12 cellular contexts compared by ENCODE assay signal in genomic region chr9:137502008-137502913, GRCh38. TPM values are rescaled to one million over a fixed set of nuclear protein-coding genes. Genes with fewer than 3 reads are reported as not detected.
DNase-seq lines count a peak whose midpoint lies in the region; ATAC-seq and TF ChIP-seq lines count a peak whose summit lies in the region.
"Had no signal": no experiment of that assay in that cellular context is flagged by ENCODE, and none has a peak within 500 bp of the region (broad histone marks: within the 10 kb centered on the region; RNA-seq: fewer than 3 reads in every experiment).

No MANE protein-coding gene starts in this region.

- no peaks in the 10 kb centered on the region for H3K27me3 ChIP-seq in HAP-1 (ENCODE audit: low read depth)
- H3K27me3 ChIP-seq: thyroid gland had no signal

- peaks cover 8% of the 10 kb centered on the region for H3K36me3 Mint-ChIP-seq in activated B cell treated with CpG ODN at 0.5 μM for 24 hours (ENCODE audit: low read depth)
- H3K36me3 Mint-ChIP-seq in naive thymus-derived CD8-positive, alpha-beta T cell, result peaks cover 0 to 2% (median 0%) of the 10 kb centered on the region in 3 donors

- CTCF ChIA-PET in activated B cell treated with CpG ODN at 0.5 μM for 24 hours (lab: Charles Lee), result no interaction called here

- POLR2A ChIA-PET in activated B cell treated with CpG ODN at 0.5 μM for 24 hours (lab: Charles Lee), result no interaction called here
- POLR2A ChIA-PET in naive thymus-derived CD8-positive, alpha-beta T cell (lab: Charles Lee), result no interaction called here

- H3K9me3 Mint-ChIP-seq in activated B cell treated with CpG ODN at 0.5 μM for 24 hours, result no peaks in the 10 kb centered on the region
- peaks cover 0 to 10% (median 0%) of the 10 kb centered on the region in 9 donors for H3K9me3 Mint-ChIP-seq in naive thymus-derived CD8-positive, alpha-beta T cell
- H3K9me3 Mint-ChIP-seq: T-cell had no signal

- intact Hi-C loops in activated B cell treated with CpG ODN at 0.5 μM for 24 hours (cut with micrococcal nuclease), result no loop called here

- no peak overlapping the region for H3K4me3 ChIP-seq in HAP-1
- H3K4me3 ChIP-seq: thyroid gland had no signal

- H3K27ac Mint-ChIP-seq in activated B cell treated with CpG ODN at 0.5 μM for 24 hours, result peak overlapping the region; percentile 46
- H3K27ac Mint-ChIP-seq in naive thymus-derived CD8-positive, alpha-beta T cell, result peak overlapping the region in 7 of 10 donors; percentile 29 to 98 (median 69)
- H3K27ac Mint-ChIP-seq: T-cell had no signal

- in situ Hi-C loops in HAP-1 (cut with MboI; ENCODE audit: low sequenced_read_pairs), result no loop called here

- H3K4me1 ChIP-seq in HAP-1, result no peaks in the 10 kb centered on the region
- H3K4me1 ChIP-seq: thyroid gland had no signal

- ATAC-seq in activated B cell treated with CpG ODN at 0.5 μM for 24 hours (ENCODE audit: low read depth), result no peak
- ATAC-seq in naive thymus-derived CD8-positive, alpha-beta T cell, result peak in 1 of 2 donors; percentile 39
- ATAC-seq: T-cell had no signal

- peak; percentile 66 for DNase-seq in DMS53 (lab: John Stamatoyannopoulos, UW)
- no peak for DNase-seq in DMS53 treated with DMSO at 0.1 percent for 48 hours (lab: John Stamatoyannopoulos, UW; ENCODE audit: unreplicated experiment)
- peak; percentile 11 to 67 for DNase-seq in HAP-1 (ENCODE audit: low spot score in 2 of 2)
- DNase-seq in activated B cell treated with CpG ODN at 0.5 μM for 24 hours, result no peak
- peak in 2 of 10 donors; percentile 21 to 30 for DNase-seq in naive thymus-derived CD8-positive, alpha-beta T cell
- no peak for DNase-seq in pons (ENCODE audit: low spot score)
- no peak for DNase-seq in SKM-1 treated with dmso at 0.1 percent for 144 hours (lab: John Stamatoyannopoulos, UW; ENCODE audit: unreplicated experiment)
- DNase-seq in DMS 273 (lab: John Stamatoyannopoulos, UW; ENCODE audit: unreplicated experiment), result no peak
- DNase-seq: activated gamma-delta T cell; stimulated activated CD4-positive, alpha-beta T cell treated with anti-CD3 and anti-CD28 coated beads, Interleukin-4, amount 100 ng/mL, for 4 hours; T-cell; thyroid gland had no signal

- H3K9me3 ChIP-seq in HAP-1, result no peaks in the 10 kb centered on the region
- H3K9me3 ChIP-seq: thyroid gland had no signal

- no peaks in the 10 kb centered on the region for H3K27me3 Mint-ChIP-seq in activated B cell treated with CpG ODN at 0.5 μM for 24 hours
- no peaks in the 10 kb centered on the region for H3K27me3 Mint-ChIP-seq in naive thymus-derived CD8-positive, alpha-beta T cell
- H3K27me3 Mint-ChIP-seq: T-cell had no signal

- H3K4me3 Mint-ChIP-seq in activated B cell treated with CpG ODN at 0.5 μM for 24 hours, result no peak overlapping the region
- H3K4me3 Mint-ChIP-seq in naive thymus-derived CD8-positive, alpha-beta T cell, result peak overlapping the region in 5 of 10 donors; percentile 26 to 83 (median 28)

- H3K36me3 ChIP-seq in HAP-1 (replicated peaks), result no peaks in the 10 kb centered on the region

- TF ChIP-seq CTCF in activated B cell treated with CpG ODN at 0.5 μM for 24 hours (IDR thresholded peaks at IDR 0.05), result no peak

- peaks cover 3% of the 10 kb centered on the region for H3K4me1 Mint-ChIP-seq in activated B cell treated with CpG ODN at 0.5 μM for 24 hours
- H3K4me1 Mint-ChIP-seq in naive thymus-derived CD8-positive, alpha-beta T cell, result peaks cover 2 to 18% (median 4%) of the 10 kb centered on the region in 4 donors

RNA-seq across cellular contexts. Expression of gene NSMF, which starts 43.1 kb away (rescaled TPM):
- total RNA-seq in activated B cell treated with CpG ODN at 0.5 μM for 24 hours, result 22.5 and 24.7 TPM in 2 replicates
- total RNA-seq in naive thymus-derived CD8-positive, alpha-beta T cell, result 10 to 100 TPM; 19.1 to 19.3 TPM
- 10 to 100 TPM in 1 of 3 donors, 1 to 10 TPM in 2; 7.7 to 14.7 (median 8.2) TPM for polyA plus RNA-seq in naive thymus-derived CD8-positive, alpha-beta T cell

RNA-seq across cellular contexts. Expression of gene PNPLA7, which starts 47.9 kb away (rescaled TPM):
- 5.5 and 6.1 TPM in 2 replicates for total RNA-seq in activated B cell treated with CpG ODN at 0.5 μM for 24 hours
- 10 to 100 TPM; 14.5 to 15.7 TPM for total RNA-seq in naive thymus-derived CD8-positive, alpha-beta T cell
- 1 to 10 TPM; 1.2 to 2.3 (median 1.9) TPM for polyA plus RNA-seq in naive thymus-derived CD8-positive, alpha-beta T cell

RNA-seq across cellular contexts. Expression of gene MRPL41, which starts 49.4 kb away (rescaled TPM):
- total RNA-seq in activated B cell treated with CpG ODN at 0.5 μM for 24 hours, result 26.0 and 32.9 TPM in 2 replicates
- 100 to 1,000 TPM in 1 of 2 experiments, 10 to 100 TPM in 1; 93.5 to 104 TPM for total RNA-seq in naive thymus-derived CD8-positive, alpha-beta T cell
- polyA plus RNA-seq in naive thymus-derived CD8-positive, alpha-beta T cell, result 10 to 100 TPM; 36.7 to 46.5 (median 43.0) TPM

Comparison
In these comparisons a context has a peak if more than half of its experiments do, and no peak if none do; other contexts are left out.
1. DNase-seq: peak in DMS53 (single experiment) and HAP-1 (2 of 2); none in DMS53 treated with DMSO at 0.1 percent for 48 hours (single experiment), activated B cell treated with CpG ODN at 0.5 μM for 24 hours (single experiment), pons (single experiment), SKM-1 treated with dmso at 0.1 percent for 144 hours (single experiment) and DMS 273 (single experiment).